Comparison of ENCODE assay signal across 21 cellular contexts in genomic region chr22:33474587-33474986, GRCh38.
"Had no signal": no experiment of that assay in that cellular context is flagged by ENCODE, and none has a peak within 500 bp of the region (broad histone marks: within the 10 kb centered on the region; RNA-seq: fewer than 3 reads in every experiment).

No MANE protein-coding gene starts in this region.

- H3K27me3 ChIP-seq: heart right ventricle, right lobe of liver, spleen, testis, transverse colon had no signal

- ATAC-seq: heart right ventricle; psoas muscle; right lobe of liver; stimulated activated memory B cell treated with anti-CD40 and anti-IgM and Interleukin-4, amounts not matched to agents 10 μg/mL and 1 μg/mL and 100 μg/mL, for 72 hours; stimulated activated naive CD8-positive, alpha-beta T cell treated with anti-CD3 and anti-CD28 coated beads, Interleukin-15, amount 100 ng/mL, for 72 hours had no signal

- H3K9me3 ChIP-seq: heart right ventricle, psoas muscle, right lobe of liver, spleen, testis, transverse colon had no signal

- H3K36me3 ChIP-seq: heart right ventricle, right lobe of liver, spleen, transverse colon had no signal

- H3K27ac Mint-ChIP-seq: nephron; stimulated activated memory B cell treated with anti-CD40 and anti-IgM and Interleukin-4, amounts not matched to agents 10 μg/mL and 1 μg/mL and 100 μg/mL, for 72 hours; stimulated activated naive CD8-positive, alpha-beta T cell treated with anti-CD3 and anti-CD28 coated beads, Interleukin-15, amount 100 ng/mL, for 72 hours had no signal

- H3K27me3 Mint-ChIP-seq: stimulated activated memory B cell treated with anti-CD40 and anti-IgM and Interleukin-4, amounts not matched to agents 10 μg/mL and 1 μg/mL and 100 μg/mL, for 72 hours; stimulated activated naive CD8-positive, alpha-beta T cell treated with anti-CD3 and anti-CD28 coated beads, Interleukin-15, amount 100 ng/mL, for 72 hours had no signal

- H3K4me3 ChIP-seq: coronary artery, heart right ventricle, psoas muscle, right lobe of liver, spleen, testis, transverse colon had no signal

- H3K4me1 ChIP-seq: right lobe of liver, spleen, transverse colon had no signal

- H3K4me1 Mint-ChIP-seq: stimulated activated naive CD8-positive, alpha-beta T cell treated with anti-CD3 and anti-CD28 coated beads, Interleukin-15, amount 100 ng/mL, for 72 hours had no signal

- H3K9me3 Mint-ChIP-seq: stimulated activated memory B cell treated with anti-CD40 and anti-IgM and Interleukin-4, amounts not matched to agents 10 μg/mL and 1 μg/mL and 100 μg/mL, for 72 hours had no signal

- H3K4me3 Mint-ChIP-seq: naive B cell; nephron; stimulated activated memory B cell treated with anti-CD40 and anti-IgM and Interleukin-4, amounts not matched to agents 10 μg/mL and 1 μg/mL and 100 μg/mL, for 72 hours; stimulated activated naive CD8-positive, alpha-beta T cell treated with anti-CD3 and anti-CD28 coated beads, Interleukin-15, amount 100 ng/mL, for 72 hours had no signal

- DNase-seq: effector CD8-positive, alpha-beta T cell; heart right ventricle; hypothalamus; kidney glomerular epithelial cell; mesendoderm; naive B cell; psoas muscle; retina; right lobe of liver; spleen; stimulated activated CD4-positive, alpha-beta T cell treated with anti-CD3 and anti-CD28 coated beads, Interleukin-15, amount 100 ng/mL, for 24 hours; stimulated activated CD4-positive, alpha-beta T cell treated with anti-CD3 and anti-CD28 coated beads, Interleukin-1b, Interleukin-23, amount 100 ng/mL, for 48 hours; stimulated activated CD4-positive, alpha-beta T cell treated with anti-CD3 and anti-CD28 coated beads, Interleukin-4, amount 100 ng/mL, for 24 hours; stimulated activated naive CD8-positive, alpha-beta T cell treated with anti-CD3 and anti-CD28 coated beads, Interleukin-15, amount 100 ng/mL, for 72 hours; testis; transverse colon had no signal

- FAIRE-seq: frontal cortex, islet of Langerhans had no signal

- H3K27ac ChIP-seq: coronary artery, heart right ventricle, psoas muscle, right lobe of liver, spleen, testis, transverse colon had no signal
